Comparison of ENCODE assay signal across 1 cellular context in the genomic region with DNA sequence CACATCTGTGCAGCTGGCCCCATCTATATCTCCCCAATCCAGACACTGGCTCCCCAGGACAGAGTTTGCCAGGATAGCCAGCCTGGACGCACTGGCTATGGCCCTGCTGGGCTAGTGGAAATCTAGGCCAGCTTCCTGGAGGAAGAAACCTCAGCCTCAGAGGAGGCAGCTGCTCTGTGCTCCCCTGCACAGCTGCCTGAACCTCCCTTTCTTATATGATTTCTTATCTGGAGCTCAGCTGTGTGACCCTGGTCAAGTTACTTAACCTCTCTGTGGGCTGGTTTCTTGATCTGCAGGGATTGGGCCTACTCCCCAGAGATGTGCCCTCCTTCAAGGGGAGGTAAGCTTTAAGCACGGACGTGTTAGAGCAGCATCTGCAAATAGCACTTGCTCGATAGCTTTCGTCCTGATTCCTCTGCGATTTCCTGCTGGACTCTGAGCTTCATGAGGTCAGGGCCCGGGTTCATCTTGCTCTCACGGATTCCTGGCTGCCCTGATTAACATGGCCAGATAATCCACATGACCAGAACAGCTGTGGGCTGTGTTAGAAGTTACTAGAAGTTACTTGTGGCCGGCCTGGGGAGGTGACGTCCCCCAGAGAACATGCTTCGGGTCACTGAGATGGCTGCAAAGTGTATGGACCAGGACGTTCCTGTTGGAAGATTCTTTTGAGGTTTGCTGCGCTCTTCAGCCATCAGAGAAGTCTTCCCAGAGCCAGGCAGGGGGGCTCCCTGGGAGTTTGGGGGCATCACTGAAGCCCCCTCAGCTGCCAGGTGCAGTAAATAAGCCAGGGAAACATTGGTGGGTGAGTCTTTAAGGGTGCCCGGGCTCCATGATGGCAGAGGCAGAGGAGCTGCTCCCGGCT.
TF ChIP-seq lines count a peak whose summit lies in the region.

No MANE protein-coding gene starts in this region.

TF ChIP-seq in HepG2, 621 proteins besides CTCF, POLR2A, EP300 and RAD21 (continued from another document and continues in another):
- TF ChIP-seq, protein P1, sequence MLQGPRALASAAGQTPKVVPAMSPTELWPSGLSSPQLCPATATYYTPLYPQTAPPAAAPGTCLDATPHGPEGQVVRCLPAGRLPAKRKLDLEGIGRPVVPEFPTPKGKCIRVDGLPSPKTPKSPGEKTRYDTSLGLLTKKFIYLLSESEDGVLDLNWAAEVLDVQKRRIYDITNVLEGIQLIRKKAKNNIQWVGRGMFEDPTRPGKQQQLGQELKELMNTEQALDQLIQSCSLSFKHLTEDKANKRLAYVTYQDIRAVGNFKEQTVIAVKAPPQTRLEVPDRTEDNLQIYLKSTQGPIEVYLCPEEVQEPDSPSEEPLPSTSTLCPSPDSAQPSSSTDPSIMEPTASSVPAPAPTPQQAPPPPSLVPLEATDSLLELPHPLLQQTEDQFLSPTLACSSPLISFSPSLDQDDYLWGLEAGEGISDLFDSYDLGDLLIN (CRISPR knock-in tag; IDR thresholded peaks at IDR 0.05; ENCODE audit: borderline replicate concordance), result no peak
- TF ChIP-seq MTF2 (CRISPR knock-in tag; IDR thresholded peaks at IDR 0.05; ENCODE audit: borderline replicate concordance), result no peak
- TF ChIP-seq, protein P2, sequence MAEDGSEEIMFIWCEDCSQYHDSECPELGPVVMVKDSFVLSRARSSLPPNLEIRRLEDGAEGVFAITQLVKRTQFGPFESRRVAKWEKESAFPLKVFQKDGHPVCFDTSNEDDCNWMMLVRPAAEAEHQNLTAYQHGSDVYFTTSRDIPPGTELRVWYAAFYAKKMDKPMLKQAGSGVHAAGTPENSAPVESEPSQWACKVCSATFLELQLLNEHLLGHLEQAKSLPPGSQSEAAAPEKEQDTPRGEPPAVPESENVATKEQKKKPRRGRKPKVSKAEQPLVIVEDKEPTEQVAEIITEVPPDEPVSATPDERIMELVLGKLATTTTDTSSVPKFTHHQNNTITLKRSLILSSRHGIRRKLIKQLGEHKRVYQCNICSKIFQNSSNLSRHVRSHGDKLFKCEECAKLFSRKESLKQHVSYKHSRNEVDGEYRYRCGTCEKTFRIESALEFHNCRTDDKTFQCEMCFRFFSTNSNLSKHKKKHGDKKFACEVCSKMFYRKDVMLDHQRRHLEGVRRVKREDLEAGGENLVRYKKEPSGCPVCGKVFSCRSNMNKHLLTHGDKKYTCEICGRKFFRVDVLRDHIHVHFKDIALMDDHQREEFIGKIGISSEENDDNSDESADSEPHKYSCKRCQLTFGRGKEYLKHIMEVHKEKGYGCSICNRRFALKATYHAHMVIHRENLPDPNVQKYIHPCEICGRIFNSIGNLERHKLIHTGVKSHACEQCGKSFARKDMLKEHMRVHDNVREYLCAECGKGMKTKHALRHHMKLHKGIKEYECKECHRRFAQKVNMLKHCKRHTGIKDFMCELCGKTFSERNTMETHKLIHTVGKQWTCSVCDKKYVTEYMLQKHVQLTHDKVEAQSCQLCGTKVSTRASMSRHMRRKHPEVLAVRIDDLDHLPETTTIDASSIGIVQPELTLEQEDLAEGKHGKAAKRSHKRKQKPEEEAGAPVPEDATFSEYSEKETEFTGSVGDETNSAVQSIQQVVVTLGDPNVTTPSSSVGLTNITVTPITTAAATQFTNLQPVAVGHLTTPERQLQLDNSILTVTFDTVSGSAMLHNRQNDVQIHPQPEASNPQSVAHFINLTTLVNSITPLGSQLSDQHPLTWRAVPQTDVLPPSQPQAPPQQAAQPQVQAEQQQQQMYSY (CRISPR knock-in tag; IDR thresholded peaks at IDR 0.05), result no peak
- no peak for TF ChIP-seq ZNF674 (CRISPR knock-in tag; IDR thresholded peaks at IDR 0.05; ENCODE audit: low read depth)
- TF ChIP-seq, protein P3, sequence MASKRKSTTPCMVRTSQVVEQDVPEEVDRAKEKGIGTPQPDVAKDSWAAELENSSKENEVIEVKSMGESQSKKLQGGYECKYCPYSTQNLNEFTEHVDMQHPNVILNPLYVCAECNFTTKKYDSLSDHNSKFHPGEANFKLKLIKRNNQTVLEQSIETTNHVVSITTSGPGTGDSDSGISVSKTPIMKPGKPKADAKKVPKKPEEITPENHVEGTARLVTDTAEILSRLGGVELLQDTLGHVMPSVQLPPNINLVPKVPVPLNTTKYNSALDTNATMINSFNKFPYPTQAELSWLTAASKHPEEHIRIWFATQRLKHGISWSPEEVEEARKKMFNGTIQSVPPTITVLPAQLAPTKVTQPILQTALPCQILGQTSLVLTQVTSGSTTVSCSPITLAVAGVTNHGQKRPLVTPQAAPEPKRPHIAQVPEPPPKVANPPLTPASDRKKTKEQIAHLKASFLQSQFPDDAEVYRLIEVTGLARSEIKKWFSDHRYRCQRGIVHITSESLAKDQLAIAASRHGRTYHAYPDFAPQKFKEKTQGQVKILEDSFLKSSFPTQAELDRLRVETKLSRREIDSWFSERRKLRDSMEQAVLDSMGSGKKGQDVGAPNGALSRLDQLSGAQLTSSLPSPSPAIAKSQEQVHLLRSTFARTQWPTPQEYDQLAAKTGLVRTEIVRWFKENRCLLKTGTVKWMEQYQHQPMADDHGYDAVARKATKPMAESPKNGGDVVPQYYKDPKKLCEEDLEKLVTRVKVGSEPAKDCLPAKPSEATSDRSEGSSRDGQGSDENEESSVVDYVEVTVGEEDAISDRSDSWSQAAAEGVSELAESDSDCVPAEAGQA (IDR thresholded peaks at IDR 0.05; ENCODE audit: low read depth), result no peak; the same call in 1 of the 2 replicates
- TF ChIP-seq, protein P3 (CRISPR knock-in tag; IDR thresholded peaks at IDR 0.05; ENCODE audit: borderline replicate concordance), result no peak
- no peak for TF ChIP-seq JARID2 (CRISPR knock-in tag; IDR thresholded peaks at IDR 0.05; ENCODE audit: insufficient replicate concordance)
- TF ChIP-seq, protein P4, sequence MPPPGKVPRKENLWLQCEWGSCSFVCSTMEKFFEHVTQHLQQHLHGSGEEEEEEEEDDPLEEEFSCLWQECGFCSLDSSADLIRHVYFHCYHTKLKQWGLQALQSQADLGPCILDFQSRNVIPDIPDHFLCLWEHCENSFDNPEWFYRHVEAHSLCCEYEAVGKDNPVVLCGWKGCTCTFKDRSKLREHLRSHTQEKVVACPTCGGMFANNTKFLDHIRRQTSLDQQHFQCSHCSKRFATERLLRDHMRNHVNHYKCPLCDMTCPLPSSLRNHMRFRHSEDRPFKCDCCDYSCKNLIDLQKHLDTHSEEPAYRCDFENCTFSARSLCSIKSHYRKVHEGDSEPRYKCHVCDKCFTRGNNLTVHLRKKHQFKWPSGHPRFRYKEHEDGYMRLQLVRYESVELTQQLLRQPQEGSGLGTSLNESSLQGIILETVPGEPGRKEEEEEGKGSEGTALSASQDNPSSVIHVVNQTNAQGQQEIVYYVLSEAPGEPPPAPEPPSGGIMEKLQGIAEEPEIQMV (CRISPR knock-in tag; IDR thresholded peaks at IDR 0.05; ENCODE audit: low read depth), result 0 out of 2 replicates have a peak, but pooled peaks have one; percentile 56
- no peak for TF ChIP-seq ZNF34 (CRISPR knock-in tag; IDR thresholded peaks at IDR 0.05; ENCODE audit: borderline replicate concordance)
- peak; percentile 90 for TF ChIP-seq HOXA3 (CRISPR knock-in tag; IDR thresholded peaks at IDR 0.05)
- TF ChIP-seq NONO (IDR thresholded peaks at IDR 0.05), result no peak
- peak; percentile 47; the same call in 1 of the 2 replicates for TF ChIP-seq NONO (CRISPR knock-in tag; conservative IDR thresholded peaks at IDR 0.05)
- TF ChIP-seq NR2F2 (IDR thresholded peaks at IDR 0.05; ENCODE audit: borderline replicate concordance, low read depth), result no peak
- TF ChIP-seq ZNF737 (CRISPR knock-in tag; IDR thresholded peaks at IDR 0.05; ENCODE audit: borderline replicate concordance), result no peak
- TF ChIP-seq ZNF704 (CRISPR knock-in tag; IDR thresholded peaks at IDR 0.05; ENCODE audit: borderline replicate concordance), result no peak
- TF ChIP-seq THAP7 (CRISPR knock-in tag; IDR thresholded peaks at IDR 0.05), result no peak
- TF ChIP-seq ZNF75D (CRISPR knock-in tag; IDR thresholded peaks at IDR 0.05; ENCODE audit: borderline replicate concordance), result no peak
- no peak for TF ChIP-seq GABPA (IDR thresholded peaks at IDR 0.05; ENCODE audit: low read depth, low read length)
- peak; percentile 53 for TF ChIP-seq GABPA (CRISPR knock-in tag; IDR thresholded peaks at IDR 0.05; ENCODE audit: low read depth)
- peak; percentile 87 for TF ChIP-seq ZFX (CRISPR knock-in tag; IDR thresholded peaks at IDR 0.05; ENCODE audit: low read depth)
- no peak for TF ChIP-seq HMGA1 (CRISPR knock-in tag; conservative IDR thresholded peaks at IDR 0.05)
- TF ChIP-seq, protein P5, sequence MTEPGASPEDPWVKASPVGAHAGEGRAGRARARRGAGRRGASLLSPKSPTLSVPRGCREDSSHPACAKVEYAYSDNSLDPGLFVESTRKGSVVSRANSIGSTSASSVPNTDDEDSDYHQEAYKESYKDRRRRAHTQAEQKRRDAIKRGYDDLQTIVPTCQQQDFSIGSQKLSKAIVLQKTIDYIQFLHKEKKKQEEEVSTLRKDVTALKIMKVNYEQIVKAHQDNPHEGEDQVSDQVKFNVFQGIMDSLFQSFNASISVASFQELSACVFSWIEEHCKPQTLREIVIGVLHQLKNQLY (CRISPR knock-in tag; IDR thresholded peaks at IDR 0.05), result peak; percentile 15; the same call in 1 of the 2 replicates
- no peak for TF ChIP-seq AKAP8 (CRISPR knock-in tag; IDR thresholded peaks at IDR 0.05)
- no peak for TF ChIP-seq SMAD3 (CRISPR knock-in tag; IDR thresholded peaks at IDR 0.05)
- peak; percentile 88 for TF ChIP-seq RCOR2 (CRISPR knock-in tag; IDR thresholded peaks at IDR 0.05)
- no peak for TF ChIP-seq LRRFIP1 (CRISPR knock-in tag; conservative IDR thresholded peaks at IDR 0.05)
- TF ChIP-seq ELF1 (CRISPR knock-in tag; IDR thresholded peaks at IDR 0.05), result peak; percentile 40
- no peak for TF ChIP-seq TRIM24 (CRISPR knock-in tag; IDR thresholded peaks at IDR 0.05)
- TF ChIP-seq SMAD9 (CRISPR knock-in tag; IDR thresholded peaks at IDR 0.05), result no peak
- no peak for TF ChIP-seq SNAI1 (CRISPR knock-in tag; IDR thresholded peaks at IDR 0.05; ENCODE audit: borderline replicate concordance)
- TF ChIP-seq KLF16 (CRISPR knock-in tag; IDR thresholded peaks at IDR 0.05), result peak in 1 of 2 experiments; percentile 78; a peak in 2 of 4 replicates
- TF ChIP-seq, protein P6, sequence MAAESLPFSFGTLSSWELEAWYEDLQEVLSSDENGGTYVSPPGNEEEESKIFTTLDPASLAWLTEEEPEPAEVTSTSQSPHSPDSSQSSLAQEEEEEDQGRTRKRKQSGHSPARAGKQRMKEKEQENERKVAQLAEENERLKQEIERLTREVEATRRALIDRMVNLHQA (CRISPR knock-in tag; IDR thresholded peaks at IDR 0.05), result no peak
- peak; percentile 71; the same call in 1 of the 2 replicates for TF ChIP-seq ERF (CRISPR knock-in tag; IDR thresholded peaks at IDR 0.05)
- TF ChIP-seq ZBTB46 (CRISPR knock-in tag; IDR thresholded peaks at IDR 0.05; ENCODE audit: borderline replicate concordance), result no peak
- TF ChIP-seq ZNF274 (CRISPR knock-in tag; IDR thresholded peaks at IDR 0.05), result 0 out of 2 replicates have a peak, but pooled peaks have one; percentile 54
